Comparison of ENCODE assay signal across 8 cellular contexts in the genomic region with DNA sequence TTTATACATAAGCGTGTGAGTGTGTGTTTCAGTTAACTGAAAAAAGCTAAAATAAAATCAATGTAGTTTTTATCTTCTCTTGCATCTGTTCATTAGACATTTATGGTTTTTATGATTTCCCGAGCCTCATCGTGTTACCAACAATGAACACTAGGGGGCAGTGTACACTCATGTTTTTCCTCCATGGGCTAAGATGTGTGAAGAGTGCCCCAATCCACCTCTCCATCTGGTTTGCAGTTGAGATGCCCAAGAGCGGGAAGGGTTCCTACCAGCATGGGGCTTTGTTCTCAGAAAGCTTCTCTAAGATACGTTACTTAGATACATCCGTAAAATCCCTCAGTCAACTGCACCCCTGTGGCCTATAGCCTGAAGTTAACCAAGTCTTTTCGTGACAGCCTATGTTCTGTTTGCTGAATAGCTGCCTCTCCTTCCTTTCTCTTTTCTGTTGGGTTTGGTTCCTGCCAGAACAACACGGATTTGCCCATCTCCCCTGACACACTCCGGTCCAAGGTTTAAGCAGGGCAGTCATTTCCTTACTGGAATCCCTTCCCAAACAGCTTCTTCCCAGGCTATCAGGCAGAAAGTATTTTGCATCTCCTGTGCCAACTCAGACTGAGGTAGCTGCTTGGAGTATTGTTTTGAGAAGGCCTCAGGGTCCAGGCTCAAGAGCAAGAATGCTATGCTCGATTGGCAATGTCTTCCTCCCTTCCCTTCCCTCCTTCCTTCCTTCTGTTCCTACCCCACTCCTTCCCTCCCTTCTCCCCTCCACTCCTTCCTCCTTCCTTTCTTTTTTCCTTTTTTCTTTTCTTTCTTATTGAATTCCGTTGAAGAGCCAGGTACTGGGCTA. TPM values are rescaled to one million over a fixed set of nuclear protein-coding genes. Genes with fewer than 3 reads are reported as not detected.
DNase-seq lines count a peak whose midpoint lies in the region; ATAC-seq, FAIRE-seq and TF ChIP-seq lines count a peak whose summit lies in the region.

No MANE protein-coding gene starts in this region.

- H3K9me3 ChIP-seq in lung (ENCODE audit: control insufficient read depth in 2 of 2, insufficient read depth in 1 of 2, low read length in 1 of 2) (no peaks in the 10 kb centered on the region), testis (no peaks in the 10 kb centered on the region)

- intact Hi-C loops in testis (cut with DNase I; ENCODE audit: low total_unique reads) = no loop called here

- peak; percentile 49 for DNase-seq in activated gamma-delta T cell treated with Interleukin-2 at 50 U/mL for 16 hours
- no peak for DNase-seq in activated gamma-delta T cell (lab: John Stamatoyannopoulos, UW)
- peak; percentile 45 for DNase-seq in LNCaP clone FGC (ENCODE audit: low read depth)
- peak; percentile 41 for DNase-seq in dedifferentiated amniotic fluid mesenchymal stem cell (ENCODE audit: extremely low spot score)
- peak; percentile 39 for DNase-seq in lung (ENCODE audit: low spot score)
- DNase-seq in testis = peak; percentile 59
- DNase-seq in cortex of kidney (lab: John Stamatoyannopoulos, UW) = no peak

- H3K4me3 ChIP-seq in LNCaP clone FGC (ENCODE audit: low read depth, low read length) (no peak overlapping the region), lung (no peak overlapping the region), testis (no peak overlapping the region)

- H3K27ac ChIP-seq in lung (ENCODE audit: low read depth in 1 of 2, low read length in 1 of 2) (no peak overlapping the region), testis (no peak overlapping the region)

- no peak for ATAC-seq in lung (ENCODE audit: insufficient read depth, low FRiP score)

- H3K36me3 ChIP-seq in lung (ENCODE audit: control insufficient read depth in 2 of 2, insufficient read depth in 2 of 2, low read length in 2 of 2) (no peaks in the 10 kb centered on the region), testis (ENCODE audit: low read depth, missing control alignments) (no peaks in the 10 kb centered on the region)

- no peaks in the 10 kb centered on the region for H3K27me3 ChIP-seq in lung (ENCODE audit: control insufficient read depth, insufficient read depth)
- no peaks in the 10 kb centered on the region for H3K27me3 ChIP-seq in testis

- TF ChIP-seq POLR2A in testis (IDR thresholded peaks at IDR 0.05) = no peak

- H3K4me1 ChIP-seq in lung (ENCODE audit: control insufficient read depth in 2 of 2, insufficient read depth in 2 of 2, low read length in 2 of 2) (peaks cover 0 to 2% of the 10 kb centered on the region in 2 donors), testis (no peaks in the 10 kb centered on the region)

- TF ChIP-seq CTCF in LNCaP clone FGC (IDR thresholded peaks at IDR 0.05; ENCODE audit: control insufficient read depth, extremely low read depth, insufficient read depth) (peak; percentile 80), lung (IDR thresholded peaks at IDR 0.05; ENCODE audit: control extremely low read depth, extremely low read depth) (peak; percentile 61), testis (IDR thresholded peaks at IDR 0.05) (peak; percentile 39 to 91 (median 71))

- FAIRE-seq in TTC549 (lab: Jason Lieb, UNC) = peak; percentile 15

- 54 to 56% methylated on average over 11 of the region's 11 CpGs for WGBS in lung, 2 donors
- WGBS in testis, 2 donors = 65 to 66% methylated on average over 11 of the region's 11 CpGs

RNA-seq across cellular contexts. Expression of gene ELAC2, which starts 12.9 kb away (rescaled TPM):
- total RNA-seq in lung = 10 to 100 TPM; 55.8 to 76.4 TPM
- 10 to 100 TPM; 24.1 to 35.3 TPM for polyA plus RNA-seq in lung
- total RNA-seq in testis = 100 to 1,000 TPM; 108 to 114 TPM
- polyA plus RNA-seq in testis (ENCODE audit: insufficient read depth, low read depth, low replicate concordance) = 65.0 TPM

Comparison
In these comparisons a context has a peak if more than half of its experiments do, and no peak if none do; other contexts are left out.
1. DNase-seq: peak in activated gamma-delta T cell treated with Interleukin-2 at 50 U/mL for 16 hours (single experiment), LNCaP clone FGC (single experiment), dedifferentiated amniotic fluid mesenchymal stem cell (single experiment), lung (single experiment) and testis (single experiment); none in activated gamma-delta T cell (single experiment) and cortex of kidney (single experiment).
2. Peak in every context shown above with its lines, with median percentiles within 50 percentile points of each other: CTCF ChIP-seq.